ENCODE assay signal across 8 cellular contexts in the genomic region with DNA sequence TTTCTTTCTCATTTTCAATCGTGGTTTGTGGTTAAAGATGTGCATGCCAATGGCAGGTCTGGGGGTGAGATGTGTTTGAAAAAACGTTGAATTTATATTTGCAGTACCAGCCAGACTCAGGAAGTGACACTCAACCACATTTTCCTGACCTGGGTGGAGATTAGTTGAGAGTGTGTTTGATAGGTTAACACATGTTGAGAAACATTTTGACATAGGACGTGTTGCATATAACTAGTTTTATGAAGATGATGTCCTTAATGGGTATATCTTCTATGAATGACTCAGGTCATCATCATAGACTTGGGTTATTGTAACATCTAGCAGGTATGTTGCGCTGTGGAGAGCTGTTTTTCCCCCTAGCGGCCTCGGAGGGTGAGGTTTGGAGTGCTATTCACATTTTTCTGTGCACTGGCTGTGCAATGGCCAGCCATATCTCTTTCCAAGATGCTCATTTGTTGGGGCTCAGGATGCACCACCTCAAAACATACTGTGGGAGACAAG. TPM values are rescaled to one million over a fixed set of nuclear protein-coding genes. Genes with fewer than 3 reads are reported as not detected.
DNase-seq lines count a peak whose midpoint lies in the region; FAIRE-seq and TF ChIP-seq lines count a peak whose summit lies in the region.

No MANE protein-coding gene starts in this region.

- no peak for TF ChIP-seq POLR2A in H54 (IDR thresholded peaks at IDR 0.05; ENCODE audit: low read depth, low read length)

- FAIRE-seq in H54 (lab: Jason Lieb, UNC) = peak; percentile 58

- H3K4me2 ChIP-seq in Loucy (ENCODE audit: low read depth, low read length, poor library complexity, severe bottlenecking) = peak overlapping the region; percentile 89

- peak overlapping the region; percentile 54; the same call in 1 of the 2 replicates for H2AFZ ChIP-seq in Loucy (ENCODE audit: low read length)

- H3K9ac ChIP-seq in Loucy (ENCODE audit: low read depth, low read length, poor library complexity, severe bottlenecking) = peak overlapping the region; percentile 85

- H3K4me3 ChIP-seq in GM12865 (ENCODE audit: low read depth, low read length) (peak overlapping the region; percentile 5; the same call in 1 of the 2 replicates), Loucy (ENCODE audit: low read length, poor library complexity, severe bottlenecking) (peak overlapping the region; percentile 72), fibroblast of villous mesenchyme (ENCODE audit: low read depth, low read length) (peak overlapping the region; percentile 10)

- no peaks in the 10 kb centered on the region for H3K79me2 ChIP-seq in Loucy (ENCODE audit: insufficient read depth, low read length)

- TF ChIP-seq CTCF in GM12865 (IDR thresholded peaks at IDR 0.05; ENCODE audit: insufficient read depth, low read depth, low read length, missing control alignments) = peak; percentile 59
- peak; percentile 77 for TF ChIP-seq CTCF in Loucy (conservative IDR thresholded peaks at IDR 0.05; ENCODE audit: low read length)
- TF ChIP-seq CTCF in fibroblast of villous mesenchyme (IDR thresholded peaks at IDR 0.05; ENCODE audit: insufficient read depth, low read depth, low read length) = peak; percentile 71

- no peaks in the 10 kb centered on the region for H3K27me3 ChIP-seq in Loucy (ENCODE audit: insufficient read depth, low read length, poor library complexity, severe bottlenecking)

- no peaks in the 10 kb centered on the region for H3K36me3 ChIP-seq in Loucy (ENCODE audit: insufficient read depth, low read length)

- H3K9me3 ChIP-seq in Loucy (ENCODE audit: insufficient read depth, low read depth, low read length) = no peaks in the 10 kb centered on the region

- peaks cover 12% of the 10 kb centered on the region for H3F3A ChIP-seq in Loucy (ENCODE audit: low read depth)

- no peaks in the 10 kb centered on the region for H3K9me2 ChIP-seq in Loucy (replicated peaks; ENCODE audit: low read depth, low read length)

- DNase-seq in GM12865 (ENCODE audit: low read depth) (peak; percentile 74), H54 (ENCODE audit: insufficient read length, low spot score) (no peak), fibroblast of villous mesenchyme (ENCODE audit: low read depth) (peak; percentile 97), NCI-H2029 treated with DMSO at 0.1 percent for 48 hours (lab: John Stamatoyannopoulos, UW) (no peak), NCI-H2107 (lab: John Stamatoyannopoulos, UW) (no peak)
- peak; percentile 70 to 73 for DNase-seq in activated CD4-positive, alpha-beta T cell treated with anti-CD3 and anti-CD28 coated beads, Interleukin-2, amount 50 U/mL, for 4 hours
- peak; percentile 71 for DNase-seq in stimulated activated naive CD4-positive, alpha-beta T cell treated with Interleukin-2 at 50 U/mL for 16 hours (lab: John Stamatoyannopoulos, UW)

- H3K4me1 ChIP-seq in Loucy (ENCODE audit: insufficient read depth, low read length, poor library complexity, severe bottlenecking) = peaks cover 39% of the 10 kb centered on the region

- no peaks in the 10 kb centered on the region for H4K20me1 ChIP-seq in Loucy (ENCODE audit: insufficient read depth, low read length, poor library complexity, severe bottlenecking)

RNA-seq across cellular contexts. Expression of a gene that starts 21.7 kb away (rescaled TPM):
- under 0.01 TPM in 2 replicates for total RNA-seq in fibroblast of villous mesenchyme

RNA-seq across cellular contexts. Expression of a gene that starts 53.5 kb away (rescaled TPM):
- total RNA-seq in fibroblast of villous mesenchyme = 19.9 and 37.7 TPM in 2 replicates

Comparison
In these comparisons a context has a peak if more than half of its experiments do, and no peak if none do; other contexts are left out.
1. DNase-seq: peak in GM12865 (single experiment), activated CD4-positive, alpha-beta T cell treated with anti-CD3 and anti-CD28 coated beads, Interleukin-2, amount 50 U/mL, for 4 hours (2 of 2), fibroblast of villous mesenchyme (single experiment) and stimulated activated naive CD4-positive, alpha-beta T cell treated with Interleukin-2 at 50 U/mL for 16 hours (single experiment); none in H54 (single experiment), NCI-H2029 treated with DMSO at 0.1 percent for 48 hours (single experiment) and NCI-H2107 (single experiment).
2. H3K4me3 ChIP-seq: peak in every context shown above with its lines; median percentile 72 in Loucy; 10 in fibroblast of villous mesenchyme; 5 in GM12865.
3. Peak in every context shown above with its lines, with median percentiles within 50 percentile points of each other: CTCF ChIP-seq.